Comparison of ENCODE assay signal across 1 cellular context in the genomic region with DNA sequence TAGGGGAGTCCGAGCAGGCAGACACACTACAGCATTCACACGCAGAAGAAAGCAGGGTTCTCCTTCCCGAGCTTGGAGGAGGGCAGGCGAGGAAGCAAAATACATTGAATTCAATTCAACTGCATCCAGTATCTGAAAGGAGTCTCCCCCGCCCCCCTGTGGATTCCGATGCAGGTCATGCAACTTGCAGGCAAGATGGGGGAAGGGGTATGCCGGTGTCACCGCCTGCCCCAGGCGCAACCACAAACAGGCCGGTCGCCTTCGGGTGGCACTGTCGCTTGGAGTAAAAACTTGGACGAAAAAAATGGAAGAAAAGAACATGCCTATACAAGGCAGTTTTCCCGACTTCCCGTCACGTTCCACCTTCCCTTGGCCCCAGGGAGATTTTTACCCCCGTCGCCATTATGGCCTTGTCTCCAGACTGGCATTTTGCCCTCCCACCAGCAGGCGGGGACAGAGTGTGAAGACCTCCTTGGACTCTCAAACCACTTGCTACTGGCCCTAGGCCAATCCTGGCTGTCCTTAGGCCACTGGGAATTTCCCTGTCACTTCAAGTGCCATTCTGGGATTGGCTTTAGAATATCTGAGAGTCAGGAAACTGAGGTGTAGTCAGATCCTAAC.
TF ChIP-seq lines count a peak whose summit lies in the region.

No MANE protein-coding gene starts in this region.

TF ChIP-seq in K562, 482 proteins besides CTCF, POLR2A, EP300 and RAD21:
- TF ChIP-seq EZH2 (IDR thresholded peaks at IDR 0.05; ENCODE audit: borderline replicate concordance, low read depth, low read length) (no peak), NFIC (IDR thresholded peaks at IDR 0.05) (peak; percentile 72), RBM14 (IDR thresholded peaks at IDR 0.05; ENCODE audit: borderline replicate concordance, insufficient read depth, low read depth, low read length) (no peak), YY1 (IDR thresholded peaks at IDR 0.05; ENCODE audit: borderline replicate concordance in 1 of 3, control insufficient read depth in 1 of 3, extremely low read depth in 1 of 3, insufficient read depth in 3 of 3, insufficient read length in 1 of 3, insufficient replicate concordance in 2 of 3, low read depth in 1 of 3, low read length in 2 of 3) (peak in 1 of 3 experiments; percentile 52)
- TF ChIP-seq, protein P1, sequence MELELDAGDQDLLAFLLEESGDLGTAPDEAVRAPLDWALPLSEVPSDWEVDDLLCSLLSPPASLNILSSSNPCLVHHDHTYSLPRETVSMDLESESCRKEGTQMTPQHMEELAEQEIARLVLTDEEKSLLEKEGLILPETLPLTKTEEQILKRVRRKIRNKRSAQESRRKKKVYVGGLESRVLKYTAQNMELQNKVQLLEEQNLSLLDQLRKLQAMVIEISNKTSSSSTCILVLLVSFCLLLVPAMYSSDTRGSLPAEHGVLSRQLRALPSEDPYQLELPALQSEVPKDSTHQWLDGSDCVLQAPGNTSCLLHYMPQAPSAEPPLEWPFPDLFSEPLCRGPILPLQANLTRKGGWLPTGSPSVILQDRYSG (tag; conservative IDR thresholded peaks at IDR 0.05; ENCODE audit: low read depth), result no peak
- TF ChIP-seq, protein P2, sequence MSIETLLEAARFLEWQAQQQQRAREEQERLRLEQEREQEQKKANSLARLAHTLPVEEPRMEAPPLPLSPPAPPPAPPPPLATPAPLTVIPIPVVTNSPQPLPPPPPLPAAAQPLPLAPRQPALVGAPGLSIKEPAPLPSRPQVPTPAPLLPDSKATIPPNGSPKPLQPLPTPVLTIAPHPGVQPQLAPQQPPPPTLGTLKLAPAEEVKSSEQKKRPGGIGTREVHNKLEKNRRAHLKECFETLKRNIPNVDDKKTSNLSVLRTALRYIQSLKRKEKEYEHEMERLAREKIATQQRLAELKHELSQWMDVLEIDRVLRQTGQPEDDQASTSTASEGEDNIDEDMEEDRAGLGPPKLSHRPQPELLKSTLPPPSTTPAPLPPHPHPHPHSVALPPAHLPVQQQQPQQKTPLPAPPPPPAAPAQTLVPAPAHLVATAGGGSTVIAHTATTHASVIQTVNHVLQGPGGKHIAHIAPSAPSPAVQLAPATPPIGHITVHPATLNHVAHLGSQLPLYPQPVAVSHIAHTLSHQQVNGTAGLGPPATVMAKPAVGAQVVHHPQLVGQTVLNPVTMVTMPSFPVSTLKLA (conservative IDR thresholded peaks at IDR 0.05), result no peak
TF ChIP-seq in K562: peak in this region for 2.
